ENCODE assay signal across 23 cellular contexts in genomic region chr5:31449175-31449574, GRCh38.
DNase-seq lines count a peak whose midpoint lies in the region; ATAC-seq and TF ChIP-seq lines count a peak whose summit lies in the region.
"Had no signal": no experiment of that assay in that cellular context is flagged by ENCODE, and none has a peak within 500 bp of the region (broad histone marks: within the 10 kb centered on the region; RNA-seq: fewer than 3 reads in every experiment).

No MANE protein-coding gene starts in this region.

- H3K27me3 ChIP-seq in neural progenitor cell: no peaks in the 10 kb centered on the region
- H3K27me3 ChIP-seq: heart right ventricle, sigmoid colon, transverse colon had no signal

- peaks cover 52% of the 10 kb centered on the region for H3K36me3 Mint-ChIP-seq in neural progenitor cell
- peaks cover 55 to 70% of the 10 kb centered on the region in 2 donors for H3K36me3 Mint-ChIP-seq in activated naive CD4-positive, alpha-beta T cell treated with anti-CD3 and anti-CD28 coated beads, Interleukin-2, amount 50 U/mL, for 72 hours

- H3K9ac ChIP-seq in neural progenitor cell: no peak overlapping the region

- peaks cover 30% of the 10 kb centered on the region for H3K4me1 ChIP-seq in neural progenitor cell
- H3K4me1 ChIP-seq: heart right ventricle, sigmoid colon, transverse colon had no signal

- H3K27ac ChIP-seq in neural progenitor cell: no peak overlapping the region
- H3K27ac ChIP-seq: heart right ventricle, sigmoid colon, transverse colon had no signal

- H3K27me3 Mint-ChIP-seq in neural progenitor cell (ENCODE audit: insufficient read depth, low read depth): no peaks in the 10 kb centered on the region

- H3K4me3 Mint-ChIP-seq in neural progenitor cell: no peak overlapping the region
- H3K4me3 Mint-ChIP-seq: neural crest cell had no signal

- H3K4me3 ChIP-seq in fibroblast of mammary gland (ENCODE audit: control insufficient read depth, low read depth, low read length): no peak overlapping the region
- H3K4me3 ChIP-seq in neural progenitor cell: no peak overlapping the region
- H3K4me3 ChIP-seq: heart right ventricle, sigmoid colon, transverse colon had no signal

- CTCF ChIA-PET in HEK293T (lab: Yijun Ruan, JAX): interaction anchor here (0.7 kb wide), 1 partner anchor 25 kb away, joined by 11 read pairs; no protein-coding TSS in a partner anchor

- H3K36me3 ChIP-seq in neural progenitor cell: peaks cover 13% of the 10 kb centered on the region

- H3K9me3 Mint-ChIP-seq in neural progenitor cell: peaks cover 4% of the 10 kb centered on the region
- H3K9me3 Mint-ChIP-seq in activated naive CD4-positive, alpha-beta T cell treated with anti-CD3 and anti-CD28 coated beads, Interleukin-2, amount 50 U/mL, for 72 hours: no peaks in the 10 kb centered on the region

- peaks cover 5% of the 10 kb centered on the region for H3K79me2 ChIP-seq in neural progenitor cell (ENCODE audit: low read depth)

- peak; percentile 90 for ATAC-seq in SK-N-SH treated with all-trans-retinoic acid at 6 μM for 48 hours
- ATAC-seq in activated naive CD4-positive, alpha-beta T cell treated with anti-CD3 and anti-CD28 coated beads, Interleukin-2, amount 50 U/mL, for 72 hours: no peak
- ATAC-seq: heart right ventricle, Panc1 had no signal

- peaks cover 19% of the 10 kb centered on the region for H3F3A ChIP-seq in neural progenitor cell (ENCODE audit: low read depth)

- H3K27ac Mint-ChIP-seq in neural progenitor cell: no peak overlapping the region
- H3K27ac Mint-ChIP-seq in activated naive CD4-positive, alpha-beta T cell treated with anti-CD3 and anti-CD28 coated beads, Interleukin-2, amount 50 U/mL, for 72 hours: no peak overlapping the region

- H3K4me1 Mint-ChIP-seq in neural progenitor cell: peaks cover 5% of the 10 kb centered on the region

- H3K4me2 ChIP-seq in neural progenitor cell: no peak overlapping the region

- TF ChIP-seq CTCF in fibroblast of mammary gland (conservative IDR thresholded peaks at IDR 0.05; ENCODE audit: control insufficient read depth, insufficient read depth, low read depth, low read length) (no peak), neural progenitor cell (IDR thresholded peaks at IDR 0.05) (no peak)

- no peaks in the 10 kb centered on the region for H3K9me3 ChIP-seq in neural progenitor cell (ENCODE audit: low read depth)
- H3K9me3 ChIP-seq: heart right ventricle, sigmoid colon, transverse colon had no signal

- POLR2A ChIA-PET in HEK293T (lab: Yijun Ruan, JAX): no interaction called here

- DNase-seq in GM03348 (ENCODE audit: low spot score) (peak; percentile 76), fibroblast of mammary gland (ENCODE audit: low read depth) (peak; percentile 46), neural progenitor cell (ENCODE audit: low spot score) (no peak), DMS 273 (lab: John Stamatoyannopoulos, UW; ENCODE audit: unreplicated experiment) (no peak), HEK293T (ENCODE audit: extremely low spot score) (no peak)
- no peak for DNase-seq in activated naive CD4-positive, alpha-beta T cell treated with anti-CD3 and anti-CD28 coated beads, Interleukin-2, amount 50 U/mL, for 72 hours (ENCODE audit: low spot score in 2 of 2)
- DNase-seq: activated CD4-positive, alpha-beta T cell treated with anti-CD3 and anti-CD28 coated beads for 48 hours; activated naive CD4-positive, alpha-beta T cell; activated T-cell treated with anti-CD3 and anti-CD28 coated beads, Interleukin-2, amount 50 U/mL, for 48 hours; C1 segment of cervical spinal cord; heart right ventricle; Karpas-422; left cardiac atrium; mammary epithelial cell; NCI-H1694 treated with DMSO at 0.1 percent for 48 hours; NCI-H2171; NCI-H526; sigmoid colon; T-helper 1 cell; transverse colon had no signal

- no peaks in the 10 kb centered on the region for H4K20me1 ChIP-seq in neural progenitor cell (ENCODE audit: low read depth)

- no peak overlapping the region for H2AFZ ChIP-seq in neural progenitor cell (replicated peaks)

TF ChIP-seq in SK-N-SH treated with all-trans-retinoic acid at 6 μM for 48 hours, 23 proteins besides CTCF, POLR2A, EP300 and RAD21:
- TF ChIP-seq TCF4 (CRISPR knock-in tag; IDR thresholded peaks at IDR 0.05; ENCODE audit: borderline replicate concordance) (no peak), ISL1 (CRISPR knock-in tag; IDR thresholded peaks at IDR 0.05) (peak; percentile 84)
TF ChIP-seq in SK-N-SH treated with all-trans-retinoic acid at 6 μM for 48 hours: peak in this region for 1.

TF ChIP-seq in HEK293T, 16 proteins besides CTCF, POLR2A, EP300 and RAD21:
- TF ChIP-seq FOXK2 (IDR thresholded peaks at IDR 0.05): no peak
- TF ChIP-seq ELF4 (IDR thresholded peaks at IDR 0.05): no peak
- no peak for TF ChIP-seq ZNF384 (IDR thresholded peaks at IDR 0.05)
- TF ChIP-seq FOXM1 (IDR thresholded peaks at IDR 0.05; ENCODE audit: borderline replicate concordance): no peak
- TF ChIP-seq NFRKB (IDR thresholded peaks at IDR 0.05): no peak
- no peak for TF ChIP-seq TARDBP (IDR thresholded peaks at IDR 0.05)
- TF ChIP-seq L3MBTL2 (conservative IDR thresholded peaks at IDR 0.05): no peak
- TF ChIP-seq LEF1 (IDR thresholded peaks at IDR 0.05; ENCODE audit: borderline replicate concordance): no peak
- TF ChIP-seq PKNOX1 (IDR thresholded peaks at IDR 0.05): no peak
- no peak for TF ChIP-seq SP1 (IDR thresholded peaks at IDR 0.05)
- no peak for TF ChIP-seq BHLHE40 (IDR thresholded peaks at IDR 0.05; ENCODE audit: borderline replicate concordance)
- no peak for TF ChIP-seq CTBP1 (IDR thresholded peaks at IDR 0.05; ENCODE audit: borderline replicate concordance)
- TF ChIP-seq HDGF (IDR thresholded peaks at IDR 0.05; ENCODE audit: borderline replicate concordance): no peak
- TF ChIP-seq FOXA1 (IDR thresholded peaks at IDR 0.05): no peak
- no peak for TF ChIP-seq ARNT (IDR thresholded peaks at IDR 0.05)

Comparison
In these comparisons a context has a peak if more than half of its experiments do, and no peak if none do; other contexts are left out.
1. DNase-seq: peak in GM03348 (single experiment) and fibroblast of mammary gland (single experiment); none in neural progenitor cell (single experiment), DMS 273 (single experiment), HEK293T (single experiment) and activated naive CD4-positive, alpha-beta T cell treated with anti-CD3 and anti-CD28 coated beads, Interleukin-2, amount 50 U/mL, for 72 hours (0 of 2).